Comparison of ENCODE assay signal across 26 cellular contexts in the genomic region with DNA sequence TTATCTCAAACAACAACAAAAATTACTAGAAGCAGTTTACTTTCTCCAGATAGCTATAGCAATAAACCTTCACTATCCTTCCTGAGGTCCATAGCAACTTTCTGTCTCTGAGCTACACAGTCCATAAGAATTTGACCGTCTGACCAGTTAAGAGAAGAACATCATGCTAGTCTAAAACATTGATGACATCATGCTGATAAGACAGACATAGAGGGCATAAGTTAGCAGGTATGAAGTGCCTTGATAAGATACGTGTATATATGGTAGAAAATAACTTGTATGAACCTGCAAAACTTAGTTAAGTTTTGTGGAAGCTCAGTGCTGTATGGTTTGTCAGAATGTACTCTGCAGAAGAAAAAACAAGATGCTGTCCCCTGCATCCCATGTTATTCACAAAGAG.
"Had no signal": no experiment of that assay in that cellular context is flagged by ENCODE, and none has a peak within 500 bp of the region (broad histone marks: within the 10 kb centered on the region; RNA-seq: fewer than 3 reads in every experiment).

No MANE protein-coding gene starts in this region.

- H3K4me1 ChIP-seq: stomach, suprapubic skin, testis, tibial artery, tibial nerve, transverse colon, upper lobe of left lung, upper lobe of right lung, uterus, vagina had no signal

- FAIRE-seq: urothelium cell line had no signal

- H3K27me3 ChIP-seq: stomach, suprapubic skin, testis, thyroid gland, tibial artery, tibial nerve, transverse colon, upper lobe of left lung, upper lobe of right lung, uterus, vagina had no signal

- H3K27ac ChIP-seq: stomach, suprapubic skin, testis, thoracic aorta, thyroid gland, tibial artery, tibial nerve, transverse colon, upper lobe of left lung, upper lobe of right lung, uterus, vagina had no signal

- H3K36me3 ChIP-seq: stomach, suprapubic skin, thoracic aorta, thyroid gland, tibial artery, tibial nerve, transverse colon, upper lobe of left lung, upper lobe of right lung, uterus, vagina had no signal

- H3K9me3 ChIP-seq: stomach, suprapubic skin, testis, thoracic aorta, thyroid gland, tibial artery, tibial nerve, transverse colon, upper lobe of left lung, upper lobe of right lung, uterus, vagina had no signal

- DNase-seq: stimulated activated CD4-positive, alpha-beta T cell treated with anti-CD3 and anti-CD28 coated beads, Interleukin-2, amount 100 ng/mL, for 48 hours; stimulated activated CD4-positive, alpha-beta T cell treated with anti-CD3 and anti-CD28 coated beads, Interleukin-4, amount 100 ng/mL, for 1 hour; stimulated activated CD4-positive, alpha-beta T cell treated with anti-CD3 and anti-CD28 coated beads, Interleukin-4, amount 100 ng/mL, for 24 hours; stimulated activated CD4-positive, alpha-beta T cell treated with anti-CD3 and anti-CD28 coated beads, Interleukin-4, amount 100 ng/mL, for 4 hours; stimulated activated CD8-positive, alpha-beta memory T cell treated with anti-CD3 and anti-CD28 coated beads, Interleukin-4, amount 100 ng/mL, for 48 hours; stimulated activated naive B cell treated with anti-CD40 and anti-IgM and Interleukin-4, amounts not matched to agents 10 μg/mL and 1 μg/mL and 100 μg/mL, for 72 hours; stimulated activated naive CD4-positive, alpha-beta T cell; stimulated activated naive CD4-positive, alpha-beta T cell treated with Interleukin-2 at 50 U/mL for 16 hours; stimulated activated naive CD8-positive, alpha-beta T cell treated with anti-CD3 and anti-CD28 coated beads, Interleukin-15, amount 100 ng/mL, for 72 hours; stimulated activated naive CD8-positive, alpha-beta T cell treated with anti-CD3 and anti-CD28 coated beads, Interleukin-15, Interleukin-2, amounts not matched to agents 100 U/mL and 50 U/mL, for 24 hours; stomach; substantia nigra; testis; thyroid gland; tibial artery; transverse colon; upper lobe of left lung; upper lobe of right lung; uterus had no signal

- ATAC-seq: stimulated activated effector memory CD8-positive, alpha-beta T cell treated with anti-CD3 and anti-CD28 coated beads, Interleukin-12 subunit alpha, Interleukin-12 subunit beta, amount 100 ng/mL, for 72 hours; stimulated activated memory B cell treated with anti-CD40 and anti-IgM and Interleukin-4, amounts not matched to agents 10 μg/mL and 1 μg/mL and 100 μg/mL, for 72 hours; stimulated activated naive B cell treated with anti-CD40 and anti-IgM and Interleukin-4, amounts not matched to agents 10 μg/mL and 1 μg/mL and 100 μg/mL, for 72 hours; stimulated activated naive CD8-positive, alpha-beta T cell treated with anti-CD3 and anti-CD28 coated beads, Interleukin-15, amount 100 ng/mL, for 72 hours; stimulated activated naive CD8-positive, alpha-beta T cell treated with anti-CD3 and anti-CD28 coated beads, Interleukin-15, Interleukin-2, amounts not matched to agents 100 U/mL and 50 U/mL, for 24 hours; upper lobe of right lung had no signal

- H3K4me3 ChIP-seq: stomach, suprapubic skin, testis, thoracic aorta, thyroid gland, tibial artery, tibial nerve, transverse colon, upper lobe of left lung, upper lobe of right lung, uterus, vagina had no signal
